Comparison of ENCODE assay signal across 16 cellular contexts in the genomic region with DNA sequence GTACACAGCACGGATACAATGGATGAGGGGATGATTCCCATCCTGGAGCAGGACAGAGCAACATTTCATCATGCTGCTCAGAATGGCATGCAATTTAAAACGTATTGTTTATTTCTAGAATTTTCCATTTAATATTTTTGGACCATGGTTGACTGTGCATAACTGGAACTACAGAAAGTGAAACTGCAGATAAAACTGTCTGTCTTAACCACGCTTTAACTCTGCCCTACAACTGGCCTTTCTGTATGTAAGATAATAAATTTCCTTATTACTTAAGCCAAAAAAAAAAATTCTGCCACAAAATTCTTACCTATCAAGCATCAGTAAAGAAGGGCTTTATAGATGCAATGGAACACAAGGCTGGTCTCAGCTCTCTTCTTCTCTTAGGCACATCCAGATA. TPM values are rescaled to one million over a fixed set of nuclear protein-coding genes. Genes with fewer than 3 reads are reported as not detected.
"Had no signal": no experiment of that assay in that cellular context is flagged by ENCODE, and none has a peak within 500 bp of the region (broad histone marks: within the 10 kb centered on the region; RNA-seq: fewer than 3 reads in every experiment).

No MANE protein-coding gene starts in this region.

- H3K27ac ChIP-seq: lower lobe of right lung, testis had no signal

- DNase-seq: activated CD4-positive, alpha-beta memory T cell treated with anti-CD3 and anti-CD28 coated beads, Interleukin-2, amount 10 ng/mL, durations not matched to agents 7 days and 5 days; activated naive CD4-positive, alpha-beta T cell treated with Interleukin-2 at 50 U/mL for 16 hours; central memory CD4-positive, alpha-beta T cell; immature natural killer cell; left cardiac atrium; lower lobe of right lung; naive B cell; pancreas; retina; stimulated activated CD4-positive, alpha-beta T cell treated with anti-CD3 and anti-CD28 coated beads, Interleukin-15, amount 100 ng/mL, for 24 hours; stimulated activated CD4-positive, alpha-beta T cell treated with anti-CD3 and anti-CD28 coated beads, Interleukin-4, amount 100 ng/mL, for 24 hours; stimulated activated naive CD8-positive, alpha-beta T cell treated with anti-CD3 and anti-CD28 coated beads, Interleukin-15, amount 100 ng/mL, for 72 hours; testis had no signal

- H3K9me3 ChIP-seq: lower lobe of right lung, pancreas, testis had no signal

- H3K4me1 ChIP-seq: lower lobe of right lung had no signal

- H3K27me3 ChIP-seq: pancreas, testis had no signal

- H3K36me3 ChIP-seq: pancreas had no signal

- ATAC-seq: activated CD4-positive, CD25-positive, alpha-beta regulatory T cell treated with anti-CD3 and anti-CD28 coated beads, Interleukin-2, amount 50 U/mL, for 24 hours; left cardiac atrium; lower lobe of right lung; stimulated activated naive CD8-positive, alpha-beta T cell treated with anti-CD3 and anti-CD28 coated beads, Interleukin-15, amount 100 ng/mL, for 72 hours had no signal

- FAIRE-seq: pancreas had no signal

- H3K4me3 ChIP-seq: lower lobe of right lung, pancreas, testis had no signal

RNA-seq across cellular contexts. Expression of a gene that starts 52.3 kb away (rescaled TPM):
- total RNA-seq: activated CD4-positive, alpha-beta memory T cell treated with anti-CD3 and anti-CD28 coated beads, Interleukin-2, amount 10 ng/mL, durations not matched to agents 7 days and 5 days; activated T-helper 1 cell treated with anti-CD3 and anti-CD28 coated beads, Interleukin-12 subunit alpha, Interleukin-12 subunit beta, Interleukin-2, Interleukin-4 antibody, amounts not matched to agents 30 ng/mL and 10 ng/mL and 1 ng/mL, durations not matched to agents 14 hours and 24 hours and 36 hours; T-helper 1 cell treated with Interleukin-12 subunit alpha and Interleukin-12 subunit beta and Interleukin-4 antibody, amounts not matched to agents 30 ng/mL and 1 ng/mL, for 36 hours had no signal
